8 cellular contexts compared by ENCODE assay signal in genomic region chr9:128920381-128921058, GRCh38. TPM values are rescaled to one million over a fixed set of nuclear protein-coding genes. Genes with fewer than 3 reads are reported as not detected.
DNase-seq lines count a peak whose midpoint lies in the region; ATAC-seq and TF ChIP-seq lines count a peak whose summit lies in the region.

Gene PHYHD1 (plus strand): TSS chr9:128920982. CDS start chr9:128922324, 1,342 bp downstream.

- peaks cover 13% of the 10 kb centered on the region for H3K79me2 ChIP-seq in mammary epithelial cell (ENCODE audit: insufficient read depth, low read length)

- ATAC-seq in HG03342 (IDR thresholded peaks at IDR 0.05; ENCODE audit: unreplicated experiment), result no peak

- peaks cover 21% of the 10 kb centered on the region for H3K4me1 ChIP-seq in mammary epithelial cell (ENCODE audit: insufficient read depth, low read length)
- peaks cover 9 to 55% (median 36%) of the 10 kb centered on the region in 4 donors for H3K4me1 ChIP-seq in liver (ENCODE audit: control insufficient read depth in 4 of 4, insufficient read depth in 4 of 4, low read length in 3 of 4)
- no peaks in the 10 kb centered on the region for H3K4me1 ChIP-seq in HAP-1

- dilution Hi-C loops in mammary epithelial cell (cut with HindIII; ENCODE audit: low sequenced_read_pairs), result no loop called here

- H3K9me3 ChIP-seq in mammary epithelial cell (replicated peaks; ENCODE audit: insufficient read depth, low read length) (no peaks in the 10 kb centered on the region), liver (ENCODE audit: control insufficient read depth in 4 of 4, low read length in 3 of 4) (no peaks in the 10 kb centered on the region), HAP-1 (no peaks in the 10 kb centered on the region)

- H3K36me3 ChIP-seq in mammary epithelial cell (ENCODE audit: insufficient read depth, low read length), result peaks cover 10% of the 10 kb centered on the region
- peaks cover 0 to 2% (median 0%) of the 10 kb centered on the region in 4 donors for H3K36me3 ChIP-seq in liver (ENCODE audit: control insufficient read depth in 4 of 4, insufficient read depth in 3 of 4, low read depth in 1 of 4, low read length in 3 of 4)
- H3K36me3 ChIP-seq in HAP-1 (replicated peaks), result no peaks in the 10 kb centered on the region; the same call in 1 of the 2 replicates

- DNase-seq in MCF 10A (ENCODE audit: unreplicated experiment), result peak; percentile 86
- no peak for DNase-seq in mammary epithelial cell
- DNase-seq in caudate nucleus (lab: John Stamatoyannopoulos, UW), result peak in 55 of 61 donors; percentile 20 to 89 (median 64)
- no peak for DNase-seq in SW480 (ENCODE audit: low spot score)
- no peak for DNase-seq in HAP-1 (ENCODE audit: low spot score in 2 of 2)

- H3K9ac ChIP-seq in mammary epithelial cell (ENCODE audit: insufficient read depth, low read length) (no peak within 1 kb of the TSS), liver (ENCODE audit: low read depth in 1 of 2, low read length in 2 of 2) (peak within 1 kb of the TSS; percentile 32 to 54)

- no peaks in the 10 kb centered on the region for H3K9me3 Mint-ChIP-seq in MCF 10A (ENCODE audit: unreplicated experiment)

- peaks cover 33% of the 10 kb centered on the region for H3K36me3 Mint-ChIP-seq in MCF 10A (ENCODE audit: insufficient read depth, unreplicated experiment)

- BruUV-seq in MCF 10A (replicated peaks; lab: Mats Ljungman, UMichigan), result no TSS peak
- BruUV-seq in mammary epithelial cell (replicated peaks; lab: Mats Ljungman, UMichigan), result no TSS peak

- 57% methylated on average over 11 of the region's 13 CpGs for WGBS in mammary epithelial cell (ENCODE audit: low coverage, missing lambda C conversion rate)
- WGBS in liver, result 29% methylated on average over 13 of the region's 13 CpGs

- H3K4me2 ChIP-seq in mammary epithelial cell (ENCODE audit: insufficient read depth, low read depth, low read length), result no peak within 1 kb of the TSS

- no peak within 1 kb of the TSS for H2AFZ ChIP-seq in mammary epithelial cell (ENCODE audit: low read depth, low read length)

- POLR2A ChIA-PET in MCF 10A (lab: Yijun Ruan, JAX), result interaction anchor here (1.0 to 1.2 kb wide), 3 partner anchors 28 to 58 kb away, joined by 3 to 7 read pairs (median 4); no protein-coding TSS in a partner anchor

- H3K27ac Mint-ChIP-seq in MCF 10A (ENCODE audit: low read depth, unreplicated experiment), result no peak within 1 kb of the TSS

- H3K27me3 Mint-ChIP-seq in MCF 10A (ENCODE audit: insufficient read depth, unreplicated experiment), result no peaks in the 10 kb centered on the region

- intact Hi-C loops in MCF 10A (cut with micrococcal nuclease), result no loop called here
- intact Hi-C loops in mammary epithelial cell (cut with micrococcal nuclease), result no loop called here

- H3K27me3 ChIP-seq in mammary epithelial cell (ENCODE audit: insufficient read depth, low read length) (no peaks in the 10 kb centered on the region), liver (ENCODE audit: control insufficient read depth in 4 of 4, insufficient read depth in 4 of 4, low read length in 3 of 4) (no peaks in the 10 kb centered on the region), HAP-1 (ENCODE audit: low read depth) (0 out of 2 replicates have a peak, but pooled peaks cover 1% of the 10 kb centered on the region)

- H3K27ac ChIP-seq in mammary epithelial cell (ENCODE audit: insufficient read depth, low read depth, low read length) (no peak within 1 kb of the TSS), caudate nucleus (ENCODE audit: low read depth, low read length) (peak within 1 kb of the TSS; percentile 82), liver (ENCODE audit: low read depth in 1 of 2, low read length in 2 of 2) (peak within 1 kb of the TSS; percentile 81 to 86)

- H3K4me3 ChIP-seq in mammary epithelial cell (replicated peaks in 1 of 3; ENCODE audit: insufficient read depth in 1 of 3, low read depth in 2 of 3, low read length in 3 of 3) (no peak within 1 kb of the TSS), liver (ENCODE audit: low read depth in 1 of 3, low read length in 3 of 3) (peak within 1 kb of the TSS in 2 of 3 donors; percentile 69 to 85), HAP-1 (no peak within 1 kb of the TSS)

- in situ Hi-C loops in mammary epithelial cell (cut with MboI; ENCODE audit: low sequenced_read_pairs in 2 of 2) (no loop called here), HAP-1 (cut with MboI; ENCODE audit: low sequenced_read_pairs) (no loop called here)

- CTCF ChIA-PET in MCF 10A (lab: Yijun Ruan, JAX) (interaction anchor here (0.6 to 2.5 kb wide), 3 partner anchors 8 to 462 kb away, joined by 3 to 17 read pairs (median 8); no protein-coding TSS in a partner anchor), mammary epithelial cell (lab: Charles Lee; ENCODE audit: low non-redundant PET) (interaction anchor here (0.6 kb wide), 1 partner anchor 108 kb away, joined by 11 read pairs; no protein-coding TSS in a partner anchor)

- TF ChIP-seq RAD21 in liver (IDR thresholded peaks at IDR 0.05), result no peak

- no peak within 1 kb of the TSS for H3K4me3 Mint-ChIP-seq in MCF 10A (ENCODE audit: unreplicated experiment)

- H4K20me1 ChIP-seq in mammary epithelial cell (ENCODE audit: insufficient read depth, low read length), result no peaks in the 10 kb centered on the region

- H3K4me1 Mint-ChIP-seq in MCF 10A (ENCODE audit: insufficient read depth, unreplicated experiment), result peaks cover 20% of the 10 kb centered on the region

- TF ChIP-seq CTCF in MCF 10A (IDR thresholded peaks at IDR 0.05; ENCODE audit: unreplicated experiment), result no peak
- TF ChIP-seq CTCF in mammary epithelial cell (conservative IDR thresholded peaks at IDR 0.05 in 1 of 2, IDR thresholded peaks at IDR 0.05 in 1 of 2; ENCODE audit: extremely low read depth in 1 of 2, insufficient read depth in 1 of 2, low read depth in 1 of 2, low read length in 2 of 2), result no peak
- TF ChIP-seq CTCF in liver (IDR thresholded peaks at IDR 0.05; ENCODE audit: low read depth, low read length, missing input control), result no peak
- no peak for TF ChIP-seq CTCF in subcutaneous adipose tissue (IDR thresholded peaks at IDR 0.05; ENCODE audit: low read depth)

TF ChIP-seq in liver, 16 proteins besides CTCF, POLR2A, EP300 and RAD21 (continues in another document):
- TF ChIP-seq EGR1 (IDR thresholded peaks at IDR 0.05; ENCODE audit: low read depth in 2 of 2), result no peak
- peak; percentile 76 to 87 for TF ChIP-seq RXRA (IDR thresholded peaks at IDR 0.05)
- no peak for TF ChIP-seq REST (IDR thresholded peaks at IDR 0.05)
- peak; percentile 34 for TF ChIP-seq ATF3 (IDR thresholded peaks at IDR 0.05)
- TF ChIP-seq ZBTB33 (IDR thresholded peaks at IDR 0.05), result no peak
- TF ChIP-seq HNF4A (conservative IDR thresholded peaks at IDR 0.05), result peak in 1 of 2 donors; percentile 46
- TF ChIP-seq GABPA (IDR thresholded peaks at IDR 0.05 in 1 of 2, conservative IDR thresholded peaks at IDR 0.05 in 1 of 2), result no peak
- no peak for TF ChIP-seq JUND (IDR thresholded peaks at IDR 0.05)
- TF ChIP-seq TAF1 (conservative IDR thresholded peaks at IDR 0.05), result peak; percentile 43
- TF ChIP-seq SP1 (IDR thresholded peaks at IDR 0.05), result peak; percentile 75
- TF ChIP-seq NR2F2 (IDR thresholded peaks at IDR 0.05), result peak; percentile 45
- no peak for TF ChIP-seq HNF4G (IDR thresholded peaks at IDR 0.05)
- TF ChIP-seq FOXA1 (IDR thresholded peaks at IDR 0.05), result no peak
- TF ChIP-seq YY1 (IDR thresholded peaks at IDR 0.05), result no peak

RNA-seq across cellular contexts. Expression of gene PHYHD1, which starts in this region (rescaled TPM):
- total RNA-seq in MCF 10A (2022), result 0.70 and 2.0 TPM in 2 replicates
- 1 to 10 TPM; 2.5 to 4.7 TPM for total RNA-seq in mammary epithelial cell
- polyA plus RNA-seq in mammary epithelial cell, result 1.8 TPM
- 21.9 TPM for polyA minus RNA-seq in mammary epithelial cell
- 10 to 100 TPM in 1 of 2 donors, 1 to 10 TPM in 1; 9.2 to 28.4 TPM for total RNA-seq in liver
- polyA plus RNA-seq in liver, result 10 to 100 TPM; 34.2 to 72.8 TPM
- total RNA-seq in subcutaneous adipose tissue, result 10 to 100 TPM; 16.1 to 82.3 (median 29.9) TPM

Comparison
In these comparisons a context has a peak if more than half of its experiments do, and no peak if none do; other contexts are left out.
1. RNA of gene PHYHD1 (polyA plus RNA-seq): 34.2 to 72.8 TPM in liver; 1.8 TPM in mammary epithelial cell (single experiment); every median in the first group is over 10 times any median in the second.
2. DNase-seq: peak in MCF 10A (single experiment) and caudate nucleus (55 of 61); none in mammary epithelial cell (single experiment), SW480 (single experiment) and HAP-1 (0 of 2).
3. H3K4me3 ChIP-seq: peak in liver (2 of 3); none in mammary epithelial cell (0 of 3) and HAP-1 (single experiment).